Comparison of ENCODE assay signal across 8 cellular contexts in the genomic region with DNA sequence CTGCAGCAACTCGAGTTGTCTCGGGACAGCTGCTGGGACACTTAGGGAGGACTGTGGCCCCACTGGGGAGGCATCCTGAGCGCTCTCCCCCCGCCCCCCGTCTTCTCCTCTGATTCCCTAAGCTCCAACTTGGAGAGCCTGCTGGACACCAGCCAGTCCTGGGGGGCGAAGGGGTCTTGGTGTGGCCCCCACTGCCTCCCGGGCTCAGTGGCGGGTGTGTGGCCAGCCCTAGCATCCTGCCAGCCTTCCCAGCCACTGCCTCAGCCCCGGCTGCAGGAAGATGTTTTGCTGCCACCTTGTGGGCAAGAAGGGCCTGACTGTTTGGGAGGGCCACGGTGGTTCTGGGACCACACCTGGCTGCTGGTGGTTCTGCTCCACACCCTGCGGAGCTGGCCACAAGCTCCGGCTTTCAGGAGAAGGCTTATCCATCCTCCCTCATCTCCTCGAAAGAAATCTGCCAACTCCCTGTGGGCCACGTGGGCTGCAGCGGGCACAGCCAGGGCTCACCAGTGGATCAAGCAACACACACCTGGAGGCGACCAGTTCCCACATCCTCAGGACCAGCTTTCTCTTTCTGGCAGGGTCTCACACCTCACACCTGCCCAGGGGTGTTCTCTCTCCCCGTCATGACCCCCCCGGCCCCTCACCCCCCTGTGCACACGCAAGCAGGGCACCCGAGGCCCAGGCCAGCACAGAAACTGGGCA. TPM values are rescaled to one million over a fixed set of nuclear protein-coding genes. Genes with fewer than 3 reads are reported as not detected.
DNase-seq lines count a peak whose midpoint lies in the region; ATAC-seq and TF ChIP-seq lines count a peak whose summit lies in the region.

No MANE protein-coding gene starts in this region.

- TF ChIP-seq CTCF in GM20000 (IDR thresholded peaks at IDR 0.05; ENCODE audit: extremely low read depth, missing control alignments), result peak; percentile 73
- TF ChIP-seq CTCF in heart left ventricle (IDR thresholded peaks at IDR 0.05), result peak; percentile 85 to 96 (median 90)
- TF ChIP-seq CTCF in retinal pigment epithelial cell (conservative IDR thresholded peaks at IDR 0.05; ENCODE audit: low read depth, low read length), result peak; percentile 86

- POLR2A ChIA-PET in activated naive CD8-positive, alpha-beta T cell treated with anti-CD3 and anti-CD28 coated beads, Interleukin-2, amount 10 ng/mL, durations not matched to agents 7 days and 5 days (lab: Charles Lee), result interaction anchor here (0.5 to 1.3 kb wide), 2 partner anchors 83 to 242 kb away, joined by 3 to 4 read pairs; a partner anchor contains a TSS

- H3K4me3 Mint-ChIP-seq in activated naive CD8-positive, alpha-beta T cell treated with anti-CD3 and anti-CD28 coated beads, Interleukin-2, amount 10 ng/mL, durations not matched to agents 7 days and 5 days, result no peak overlapping the region

- no peak for TF ChIP-seq POLR2A in heart left ventricle (IDR thresholded peaks at IDR 0.05)

- no peaks in the 10 kb centered on the region for H3K9me3 ChIP-seq in heart left ventricle

- no peak overlapping the region for H3K27ac Mint-ChIP-seq in activated naive CD8-positive, alpha-beta T cell treated with anti-CD3 and anti-CD28 coated beads, Interleukin-2, amount 10 ng/mL, durations not matched to agents 7 days and 5 days

- peaks cover 3% of the 10 kb centered on the region for H3K4me1 Mint-ChIP-seq in activated naive CD8-positive, alpha-beta T cell treated with anti-CD3 and anti-CD28 coated beads, Interleukin-2, amount 10 ng/mL, durations not matched to agents 7 days and 5 days

- no peak overlapping the region for H3K27ac ChIP-seq in heart left ventricle

- H3K4me3 ChIP-seq in heart left ventricle (no peak overlapping the region), retinal pigment epithelial cell (ENCODE audit: low read length) (no peak overlapping the region)

- 36 to 42% (median 37%) methylated on average over 14 to 20 of the region's 20 CpGs for WGBS in heart left ventricle, 4 donors

- H3K27me3 ChIP-seq in heart left ventricle, result peaks cover 0 to 5% (median 0%) of the 10 kb centered on the region in 9 donors

- H3K4me1 ChIP-seq in heart left ventricle, result peaks cover 0 to 41% (median 23%) of the 10 kb centered on the region in 12 donors

- no peaks in the 10 kb centered on the region for H3K36me3 Mint-ChIP-seq in activated naive CD8-positive, alpha-beta T cell treated with anti-CD3 and anti-CD28 coated beads, Interleukin-2, amount 10 ng/mL, durations not matched to agents 7 days and 5 days

- DNase-seq in DMS114 treated with DMSO at 0.1 percent for 48 hours (lab: John Stamatoyannopoulos, UW; ENCODE audit: unreplicated experiment) (peak; percentile 17), GM20000 (ENCODE audit: low spot score) (peak; percentile 93), HuH-7.5 (ENCODE audit: low spot score) (peak; percentile 99), SW 1271 (lab: John Stamatoyannopoulos, UW) (peak; percentile 14 to 42), heart left ventricle (peak; percentile 75 to 88 (median 82)), retinal pigment epithelial cell (ENCODE audit: low read depth) (no peak)
- DNase-seq in activated naive CD8-positive, alpha-beta T cell treated with anti-CD3 and anti-CD28 coated beads, Interleukin-2, amount 10 ng/mL, durations not matched to agents 7 days and 5 days, result peak; percentile 77

- H3K27me3 Mint-ChIP-seq in activated naive CD8-positive, alpha-beta T cell treated with anti-CD3 and anti-CD28 coated beads, Interleukin-2, amount 10 ng/mL, durations not matched to agents 7 days and 5 days, result peaks cover 8% of the 10 kb centered on the region

- ATAC-seq in activated naive CD8-positive, alpha-beta T cell treated with anti-CD3 and anti-CD28 coated beads, Interleukin-2, amount 10 ng/mL, durations not matched to agents 7 days and 5 days (ENCODE audit: low read depth), result peak; percentile 80
- ATAC-seq in heart left ventricle (peak; percentile 71 to 88 (median 78)), HG03469 (IDR thresholded peaks at IDR 0.05; ENCODE audit: unreplicated experiment) (no peak)

- no peaks in the 10 kb centered on the region for H3K9me3 Mint-ChIP-seq in activated naive CD8-positive, alpha-beta T cell treated with anti-CD3 and anti-CD28 coated beads, Interleukin-2, amount 10 ng/mL, durations not matched to agents 7 days and 5 days

- peaks cover 0 to 8% (median 0%) of the 10 kb centered on the region in 9 donors for H3K36me3 ChIP-seq in heart left ventricle

- intact Hi-C loops in heart left ventricle (cut with DNase I), result loop anchor here in 9 of 10 donors (1.0 to 10.0 kb wide), 11 partner anchors 20 to 216 kb away; a partner anchor contains a TSS

RNA-seq across cellular contexts. Expression of a gene that starts 24.8 kb away (rescaled TPM):
- total RNA-seq in activated naive CD8-positive, alpha-beta T cell treated with anti-CD3 and anti-CD28 coated beads, Interleukin-2, amount 10 ng/mL, durations not matched to agents 7 days and 5 days, result 10 to 100 TPM; 31.7 to 32.7 TPM
- total RNA-seq in heart left ventricle, result 10 to 100 TPM; 30.3 to 83.7 (median 57.6) TPM
- 10 to 100 TPM; 42.9 to 55.3 TPM for polyA plus RNA-seq in heart left ventricle

RNA-seq across cellular contexts. Expression of a gene that starts 27.8 kb away (rescaled TPM):
- total RNA-seq in activated naive CD8-positive, alpha-beta T cell treated with anti-CD3 and anti-CD28 coated beads, Interleukin-2, amount 10 ng/mL, durations not matched to agents 7 days and 5 days, result 10 to 100 TPM; 75.7 to 78.3 TPM
- total RNA-seq in heart left ventricle, result 10 to 100 TPM; 21.8 to 62.8 (median 26.7) TPM
- polyA plus RNA-seq in heart left ventricle, result 10 to 100 TPM; 66.1 to 82.6 TPM

RNA-seq across cellular contexts. Expression of a gene that starts 30.5 kb away (rescaled TPM):
- total RNA-seq in activated naive CD8-positive, alpha-beta T cell treated with anti-CD3 and anti-CD28 coated beads, Interleukin-2, amount 10 ng/mL, durations not matched to agents 7 days and 5 days, result 100 to 1,000 TPM in 1 of 2 experiments, 10 to 100 TPM in 1; 96.5 to 100 TPM
- 100 to 1,000 TPM in 2 of 9 donors, 10 to 100 TPM in 7; 59.9 to 124 (median 77.7) TPM for total RNA-seq in heart left ventricle
- 100 to 1,000 TPM in 1 of 2 donors, 10 to 100 TPM in 1; 75.7 to 168 TPM for polyA plus RNA-seq in heart left ventricle

RNA-seq across cellular contexts. Expression of a gene that starts 51.7 kb away (rescaled TPM):
- 10 to 100 TPM; 86.8 to 89.9 TPM for total RNA-seq in activated naive CD8-positive, alpha-beta T cell treated with anti-CD3 and anti-CD28 coated beads, Interleukin-2, amount 10 ng/mL, durations not matched to agents 7 days and 5 days
- total RNA-seq in heart left ventricle, result 10 to 100 TPM; 44.1 to 84.3 (median 54.8) TPM
- polyA plus RNA-seq in heart left ventricle, result 100 to 1,000 TPM in 1 of 2 donors, 10 to 100 TPM in 1; 68.3 to 113 TPM

RNA-seq across cellular contexts. Expression of a gene that starts 53.4 kb away (rescaled TPM):
- 10 to 100 TPM; 15.3 to 15.9 TPM for total RNA-seq in activated naive CD8-positive, alpha-beta T cell treated with anti-CD3 and anti-CD28 coated beads, Interleukin-2, amount 10 ng/mL, durations not matched to agents 7 days and 5 days
- 10 to 100 TPM in 1 of 9 donors, 1 to 10 TPM in 8; 5.6 to 13.7 (median 8.5) TPM for total RNA-seq in heart left ventricle
- polyA plus RNA-seq in heart left ventricle, result 1 to 10 TPM; 6.2 to 7.6 TPM
